In genomic region chr4:15996773-15997172, GRCh38 we compare ENCODE assay signal across 21 cellular contexts.
DNase-seq lines count a peak whose midpoint lies in the region; ATAC-seq and TF ChIP-seq lines count a peak whose summit lies in the region.
"Had no signal": no experiment of that assay in that cellular context is flagged by ENCODE, and none has a peak within 500 bp of the region (broad histone marks: within the 10 kb centered on the region; RNA-seq: fewer than 3 reads in every experiment).

No MANE protein-coding gene starts in this region.

- no peak for TF ChIP-seq CTCF in astrocyte of the spinal cord (IDR thresholded peaks at IDR 0.05; ENCODE audit: low read depth, low read length)

- in situ Hi-C loops in astrocyte of the spinal cord (cut with HindIII; ENCODE audit: low sequenced_read_pairs) = no loop called here

- no peak overlapping the region for H3K4me3 ChIP-seq in astrocyte of the spinal cord (ENCODE audit: low read depth, low read length)
- H3K4me3 ChIP-seq: coronary artery, uterus had no signal

- ATAC-seq in GM18508 (IDR thresholded peaks at IDR 0.05; ENCODE audit: insufficient read depth, unreplicated experiment) = peak; percentile 52
- peak; percentile 58 for ATAC-seq in HG02938 (IDR thresholded peaks at IDR 0.05; ENCODE audit: unreplicated experiment)
- ATAC-seq: esophagus mucosa had no signal

- DNase-seq in EH (ENCODE audit: low read depth) (peak; percentile 15), astrocyte of the spinal cord (ENCODE audit: low read depth, low spot score) (peak; percentile 3), putamen (ENCODE audit: low spot score) (no peak), NCI-H1105 (lab: John Stamatoyannopoulos, UW) (no peak), NCI-H2196 (lab: John Stamatoyannopoulos, UW; ENCODE audit: unreplicated experiment) (no peak)
- no peak for DNase-seq in stimulated activated CD4-positive, alpha-beta T cell treated with anti-CD3 and anti-CD28 coated beads, Interleukin-4, amount 100 ng/mL, for 4 hours
- DNase-seq: activated T-cell treated with anti-CD3 and anti-CD28 coated beads, Interleukin-2, amount 50 U/mL, for 24 hours; COR-L47; islet precursor cell; mesendoderm; NCI-H1436; NCI-H345; SHP77; small intestine; stimulated activated naive CD4-positive, alpha-beta T cell treated with Interleukin-2 at 50 U/mL for 16 hours; T-helper 2 cell; uterus had no signal

Comparison
In these comparisons a context has a peak if more than half of its experiments do, and no peak if none do; other contexts are left out.
1. DNase-seq: peak in EH (single experiment) and astrocyte of the spinal cord (single experiment); none in putamen (single experiment), stimulated activated CD4-positive, alpha-beta T cell treated with anti-CD3 and anti-CD28 coated beads, Interleukin-4, amount 100 ng/mL, for 4 hours (0 of 2), NCI-H1105 (single experiment) and NCI-H2196 (single experiment).